Comparison of ENCODE assay signal across 1 cellular context in genomic region chr1:32949519-32949918, GRCh38.
TF ChIP-seq lines count a peak whose summit lies in the region.

No MANE protein-coding gene starts in this region.

TF ChIP-seq in A549, 52 proteins besides CTCF, POLR2A, EP300 and RAD21:
- TF ChIP-seq ZFP36 (IDR thresholded peaks at IDR 0.05; ENCODE audit: borderline replicate concordance, partially characterized antibody): no peak
- TF ChIP-seq RCOR1 (IDR thresholded peaks at IDR 0.05; ENCODE audit: low read depth, low read length): no peak
- no peak for TF ChIP-seq MAFK (IDR thresholded peaks at IDR 0.05; ENCODE audit: partially characterized antibody)
- no peak for TF ChIP-seq ZNF302 (CRISPR knock-in tag; IDR thresholded peaks at IDR 0.05)
- TF ChIP-seq HMGXB4 (CRISPR knock-in tag; IDR thresholded peaks at IDR 0.05; ENCODE audit: borderline replicate concordance): no peak
- TF ChIP-seq CBX2 (IDR thresholded peaks at IDR 0.05; ENCODE audit: borderline replicate concordance, low read depth): no peak
- no peak for TF ChIP-seq ZSCAN20 (CRISPR knock-in tag; IDR thresholded peaks at IDR 0.05)
- no peak for TF ChIP-seq HOXA7 (CRISPR knock-in tag; IDR thresholded peaks at IDR 0.05)
- TF ChIP-seq, protein P1, sequence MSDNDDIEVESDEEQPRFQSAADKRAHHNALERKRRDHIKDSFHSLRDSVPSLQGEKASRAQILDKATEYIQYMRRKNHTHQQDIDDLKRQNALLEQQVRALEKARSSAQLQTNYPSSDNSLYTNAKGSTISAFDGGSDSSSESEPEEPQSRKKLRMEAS (IDR thresholded peaks at IDR 0.05): no peak
- no peak for TF ChIP-seq FOSL2 (IDR thresholded peaks at IDR 0.05)
- TF ChIP-seq FOSL2 (CRISPR knock-in tag; IDR thresholded peaks at IDR 0.05): no peak
- TF ChIP-seq ESRRA (IDR thresholded peaks at IDR 0.05; ENCODE audit: borderline replicate concordance, low read length): no peak
